In the genomic region with DNA sequence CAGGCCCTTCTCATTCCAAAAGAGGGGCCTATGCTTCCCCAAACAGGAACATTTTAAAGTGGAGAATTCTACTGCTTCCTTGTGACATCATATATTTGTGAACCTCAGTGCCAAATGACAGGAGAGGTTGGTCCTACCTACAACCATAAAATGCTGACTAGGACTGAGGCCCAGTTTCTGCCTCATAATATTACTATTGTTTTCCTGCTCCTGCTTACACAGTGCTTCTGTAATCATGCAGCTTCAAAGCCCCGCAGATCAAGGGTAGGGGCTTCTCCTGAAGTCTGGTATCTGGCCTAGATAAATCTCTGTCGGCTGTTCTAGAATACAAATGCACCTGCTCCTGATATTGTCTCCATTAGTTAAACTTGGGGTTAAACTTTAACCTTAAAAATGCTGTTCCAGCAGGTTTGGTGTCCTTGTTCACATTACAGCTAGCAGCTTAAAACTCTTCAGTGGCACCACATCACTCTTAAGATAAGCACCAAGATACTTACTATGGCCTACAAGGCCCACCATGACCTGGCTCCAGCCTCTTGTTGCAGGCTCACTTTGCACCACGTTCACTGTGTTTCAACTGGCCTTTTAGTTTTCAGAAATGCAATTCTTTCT, we compare ENCODE assay signal across 16 cellular contexts.
"Had no signal": no experiment of that assay in that cellular context is flagged by ENCODE, and none has a peak within 500 bp of the region (broad histone marks: within the 10 kb centered on the region; RNA-seq: fewer than 3 reads in every experiment).

No MANE protein-coding gene starts in this region.

- H3K4me1 ChIP-seq: esophagus muscularis mucosa, left ventricle myocardium inferior, psoas muscle had no signal

- H3K4me3 ChIP-seq: esophagus muscularis mucosa, left ventricle myocardium inferior, psoas muscle had no signal

- ATAC-seq: activated T-cell treated with anti-CD3 and anti-CD28 coated beads, Interleukin-2, amount 50 U/mL, for 4 hours; psoas muscle; sciatic nerve had no signal

- H3K9me3 Mint-ChIP-seq: mesothelial cell of epicardium had no signal

- H3K36me3 Mint-ChIP-seq: activated naive CD8-positive, alpha-beta T cell; mesothelial cell of epicardium; naive B cell had no signal

- DNase-seq: activated CD4-positive, alpha-beta T cell treated with anti-CD3 and anti-CD28 coated beads, Interleukin-2, amount 50 U/mL, for 48 hours; activated CD4-positive, CD25-positive, alpha-beta regulatory T cell treated with anti-CD3 and anti-CD28 coated beads, Interleukin-2, amount 50 U/mL, for 72 hours; activated effector memory CD4-positive, alpha-beta T cell treated with anti-CD3 and anti-CD28 coated beads, Interleukin-2, amount 50 U/mL, for 16 hours; activated T-cell treated with anti-CD3 and anti-CD28 coated beads, Interleukin-2, amount 50 U/mL, for 4 hours; amygdala; left ventricle myocardium inferior; naive B cell; psoas muscle; stimulated activated CD4-positive, alpha-beta T cell treated with anti-CD3 and anti-CD28 coated beads, Interleukin-2, amount 100 ng/mL, for 24 hours; stimulated activated naive CD4-positive, alpha-beta T cell; substantia nigra; trophoblast cell had no signal

- H3K27ac ChIP-seq: esophagus muscularis mucosa, left ventricle myocardium inferior, psoas muscle had no signal

- H3K27me3 Mint-ChIP-seq: activated naive CD8-positive, alpha-beta T cell; naive B cell had no signal

- H3K9me3 ChIP-seq: esophagus muscularis mucosa, left ventricle myocardium inferior, psoas muscle had no signal

- H3K36me3 ChIP-seq: esophagus muscularis mucosa, left ventricle myocardium inferior had no signal

- H3K4me1 Mint-ChIP-seq: naive B cell had no signal

- H3K4me3 Mint-ChIP-seq: activated naive CD8-positive, alpha-beta T cell; activated T-cell treated with anti-CD3 and anti-CD28 coated beads, Interleukin-2, amount 50 U/mL, for 4 hours; mesothelial cell of epicardium; naive B cell had no signal

- H3K27me3 ChIP-seq: esophagus muscularis mucosa had no signal

- H3K27ac Mint-ChIP-seq: activated naive CD8-positive, alpha-beta T cell; mesothelial cell of epicardium; naive B cell had no signal
